8 cellular contexts compared by ENCODE assay signal in genomic region chr2:64522843-64523428, GRCh38. TPM values are rescaled to one million over a fixed set of nuclear protein-coding genes. Genes with fewer than 3 reads are reported as not detected.
A peak's percentile ranks its signal among the peaks of the same experiment; 100 is the strongest.
DNase-seq lines count a peak whose midpoint lies in the region; ATAC-seq and TF ChIP-seq lines count a peak whose summit lies in the region.

No MANE protein-coding gene starts in this region.

- peak overlapping the region; percentile 96 for H3K27ac Mint-ChIP-seq in osteocyte (ENCODE audit: unreplicated experiment)

- H3K9me3 Mint-ChIP-seq in osteocyte (ENCODE audit: unreplicated experiment) = no peaks in the 10 kb centered on the region

- WGBS in thyroid gland, 2 donors = 1% methylated on average over 16 of the region's 16 CpGs

- intact Hi-C loops in thyroid gland (cut with DNase I) = loop anchor here (5.0 kb wide), 1 partner anchor 344 kb away; no protein-coding TSS in a partner anchor

- peak; percentile 88 for DNase-seq in DMS53 treated with DMSO at 0.1 percent for 48 hours (lab: John Stamatoyannopoulos, UW; ENCODE audit: unreplicated experiment)
- DNase-seq in MG63 = peak; percentile 33
- DNase-seq in SIG-M5 (lab: John Stamatoyannopoulos, UW) = peak; percentile 50
- DNase-seq in activated naive CD4-positive, alpha-beta T cell (lab: John Stamatoyannopoulos, UW) = peak in 3 of 4 experiments; percentile 6 to 44 (median 28)
- DNase-seq in foreskin melanocyte = peak; percentile 85
- DNase-seq in osteocyte (ENCODE audit: extremely low spot score, unreplicated experiment) = no peak
- peak; percentile 53 to 64 for DNase-seq in thyroid gland

- H3K9me3 ChIP-seq in MG63 (no peaks in the 10 kb centered on the region), thyroid gland (no peaks in the 10 kb centered on the region)

- TF ChIP-seq CTCF in osteocyte (IDR thresholded peaks at IDR 0.05) = peak; percentile 89
- TF ChIP-seq CTCF in thyroid gland (IDR thresholded peaks at IDR 0.05) = peak; percentile 53 to 80 (median 68)

- no peak for ATAC-seq in HG03025 (IDR thresholded peaks at IDR 0.05; ENCODE audit: low FRiP score, unreplicated experiment)

- H3K4me1 Mint-ChIP-seq in osteocyte (ENCODE audit: unreplicated experiment) = peaks cover 18% of the 10 kb centered on the region

- no peaks in the 10 kb centered on the region for H3K36me3 ChIP-seq in MG63
- no peaks in the 10 kb centered on the region for H3K36me3 ChIP-seq in thyroid gland

- H3K27me3 Mint-ChIP-seq in osteocyte (ENCODE audit: unreplicated experiment) = peaks cover 14% of the 10 kb centered on the region

- H3K4me1 ChIP-seq in thyroid gland = peaks cover 0 to 7% of the 10 kb centered on the region in 2 donors

- H3K36me3 Mint-ChIP-seq in osteocyte (ENCODE audit: unreplicated experiment) = no peaks in the 10 kb centered on the region

- H3K4me3 Mint-ChIP-seq in osteocyte (ENCODE audit: unreplicated experiment) = peak overlapping the region; percentile 99

- H3K27ac ChIP-seq in thyroid gland = no peak overlapping the region

- no peak for TF ChIP-seq POLR2A in thyroid gland (IDR thresholded peaks at IDR 0.05)

- H3K4me3 ChIP-seq in MG63 = peak overlapping the region; percentile 94
- peak overlapping the region in 2 of 3 donors; percentile 56 to 78 for H3K4me3 ChIP-seq in thyroid gland (replicated peaks in 1 of 3)

- H3K27me3 ChIP-seq in MG63 = peaks cover 2% of the 10 kb centered on the region; the same call in 1 of the 2 replicates
- H3K27me3 ChIP-seq in thyroid gland = no peaks in the 10 kb centered on the region

RNA-seq across cellular contexts. Expression of gene AFTPH, which starts 1.2 kb away (rescaled TPM):
- 16.0 and 18.5 TPM in 2 replicates for total RNA-seq in MG63 (2014; rRNA removed; shearing (Covaris generic); ENCODE audit: low replicate concordance)
- total RNA-seq in osteocyte (15.5 and 16.9 TPM in 2 replicates), thyroid gland (10 to 100 TPM; 51.7 to 56.7 (median 53.2) TPM)
